In the genomic region with DNA sequence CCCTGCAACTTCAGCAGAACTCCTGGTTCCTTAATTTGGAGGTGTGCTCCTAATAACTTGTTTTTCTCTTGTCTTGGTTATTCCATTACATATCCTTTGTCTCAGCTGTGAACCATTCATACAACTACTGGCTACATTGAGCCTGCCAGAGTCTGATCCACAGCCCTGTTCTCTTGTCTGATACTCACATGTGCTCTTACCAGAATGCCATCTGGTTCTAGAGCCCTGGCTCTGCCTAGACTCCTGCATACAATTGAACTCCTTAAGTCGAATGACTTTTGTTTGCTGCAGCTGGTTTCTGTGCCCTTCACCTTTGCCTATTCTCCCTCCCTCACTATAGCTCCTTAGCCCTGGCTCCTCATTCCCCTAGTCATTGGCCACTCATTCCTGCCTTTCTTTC, we compare ENCODE assay signal across 25 cellular contexts.
"Had no signal": no experiment of that assay in that cellular context is flagged by ENCODE, and none has a peak within 500 bp of the region (broad histone marks: within the 10 kb centered on the region; RNA-seq: fewer than 3 reads in every experiment).

No MANE protein-coding gene starts in this region.

- H3K9me3 ChIP-seq: colonic mucosa, esophagus squamous epithelium, gastrocnemius medialis, heart right ventricle, left lung, lower lobe of right lung, mucosa of descending colon had no signal

- H3K27ac ChIP-seq: colonic mucosa, epithelial cell of prostate, esophagus squamous epithelium, gastrocnemius medialis, heart right ventricle, left lung, lower lobe of right lung had no signal

- ATAC-seq: effector memory CD8-positive, alpha-beta T cell; esophagus mucosa; gastrocnemius medialis; heart right ventricle; left cardiac atrium; left lung; left ventricle myocardium superior; lower lobe of right lung; mucosa of descending colon had no signal

- H3K4me1 ChIP-seq: colonic mucosa, gastrocnemius medialis, left lung, lower lobe of right lung had no signal

- H3K36me3 ChIP-seq: colonic mucosa, gastrocnemius medialis, left lung, lower lobe of right lung had no signal

- DNase-seq: colonic mucosa; cortex of kidney; effector CD8-positive, alpha-beta T cell; effector memory CD8-positive, alpha-beta T cell; endodermal cell; erythroblast; esophagus squamous epithelium; foreskin fibroblast; foreskin melanocyte; gastrocnemius medialis; glutamatergic neuron; head of caudate nucleus; heart right ventricle; hippocampal formation; left cardiac atrium; left lung; left ventricle myocardium superior; lower lobe of right lung; mesenchymal stem cell; mucosa of descending colon had no signal

- H3K4me3 ChIP-seq: colonic mucosa, esophagus squamous epithelium, gastrocnemius medialis, heart right ventricle, left lung, lower lobe of right lung, mucosa of descending colon had no signal

- H3K27me3 ChIP-seq: colonic mucosa, esophagus squamous epithelium, gastrocnemius medialis, heart right ventricle, left lung had no signal

- FAIRE-seq: endometrium, islet of Langerhans, keratinocyte had no signal
